Comparison of ENCODE assay signal across 8 cellular contexts in genomic region chr12:123389560-123390351, GRCh38. TPM values are rescaled to one million over a fixed set of nuclear protein-coding genes. Genes with fewer than 3 reads are reported as not detected.
DNase-seq lines count a peak whose midpoint lies in the region; ATAC-seq and TF ChIP-seq lines count a peak whose summit lies in the region.

No MANE protein-coding gene starts in this region.

- TF ChIP-seq POLR2A in HCT116 (IDR thresholded peaks at IDR 0.05; ENCODE audit: borderline replicate concordance, extremely low read depth, insufficient read depth, insufficient read length) = no peak

- no peaks in the 10 kb centered on the region for H4K20me1 ChIP-seq in HCT116 (ENCODE audit: insufficient read depth)

- peak overlapping the region; percentile 90 for H3K4me2 ChIP-seq in HCT116 (ENCODE audit: low read length)

- RAD21 ChIA-PET in HCT116 (lab: Charles Lee; ENCODE audit: low non-redundant PET in 1 of 2, low total read pairs in 2 of 2, uncharacterized antibody in 2 of 2, unreplicated experiment in 2 of 2) = no interaction called here

- TF ChIP-seq RAD21 in HCT116 (IDR thresholded peaks at IDR 0.05; ENCODE audit: low read depth) = no peak

- intact Hi-C loops in HCT116 (cut with micrococcal nuclease) = loop anchor here (5.0 kb wide), 1 partner anchor 193 kb away; the partner anchor contains the start of gene TMED2

- in situ Hi-C loops in brain microvascular endothelial cell (cut with HindIII; ENCODE audit: low pct_ligation_motif_present, low sequenced_read_pairs) = no loop called here

- H3K9me3 ChIP-seq in HCT116 (ENCODE audit: control insufficient read depth in 1 of 2, insufficient read depth in 1 of 2, low read depth in 1 of 2, low read length in 2 of 2) = no peaks in the 10 kb centered on the region

- peak overlapping the region; percentile 53 to 72 for H3K4me3 ChIP-seq in HCT116 (replicated peaks in 1 of 2; ENCODE audit: low read depth in 1 of 2, low read length in 2 of 2)
- peak overlapping the region; percentile 67 for H3K4me3 ChIP-seq in brain microvascular endothelial cell (ENCODE audit: low read depth, low read length)
- peak overlapping the region; percentile 58 for H3K4me3 ChIP-seq in kidney epithelial cell (ENCODE audit: low read depth, low read length)

- H3K79me2 ChIP-seq in HCT116 (ENCODE audit: insufficient read depth, low read length) = peaks cover 88% of the 10 kb centered on the region

- ATAC-seq in HCT116 = peak; percentile 47
- no peak for ATAC-seq in HG03571 (IDR thresholded peaks at IDR 0.05; ENCODE audit: unreplicated experiment)

- no TSS peak for BruUV-seq in HCT116 (replicated peaks; lab: Mats Ljungman, UMichigan)

- DNase-seq in ELR (ENCODE audit: low read depth) (peak; percentile 53), HCT116 (ENCODE audit: low read depth, low spot score) (no peak), SK-N-DZ (ENCODE audit: low spot score) (peak; percentile 38), brain microvascular endothelial cell (no peak), kidney epithelial cell (ENCODE audit: low read depth) (no peak), dedifferentiated amniotic fluid mesenchymal stem cell (ENCODE audit: extremely low spot score) (no peak)
- DNase-seq in stimulated activated CD4-positive, alpha-beta T cell treated with anti-CD3 and anti-CD28 coated beads, Interleukin-4, amount 100 ng/mL, for 4 hours = peak; percentile 10 to 39

- H2AFZ ChIP-seq in HCT116 (ENCODE audit: low read depth, low read length, poor library complexity, severe bottlenecking) = no peak overlapping the region

- H3K27ac ChIP-seq in HCT116 (ENCODE audit: low read depth, low read length) (peak overlapping the region; percentile 76), brain microvascular endothelial cell (peak overlapping the region; percentile 46)

- no peaks in the 10 kb centered on the region for H3K9me2 ChIP-seq in HCT116 (ENCODE audit: insufficient read depth)

- H3K27me3 ChIP-seq in HCT116 (ENCODE audit: insufficient read depth, low read length) (no peaks in the 10 kb centered on the region), brain microvascular endothelial cell (replicated peaks) (no peaks in the 10 kb centered on the region), kidney epithelial cell (ENCODE audit: control insufficient read depth, insufficient read depth, low read length) (no peaks in the 10 kb centered on the region)

- no peak for TF ChIP-seq CTCF in HCT116 (IDR thresholded peaks at IDR 0.05 in 2 of 3, conservative IDR thresholded peaks at IDR 0.05 in 1 of 3; ENCODE audit: borderline replicate concordance in 1 of 3, insufficient read depth in 1 of 3, low read depth in 2 of 3, low read length in 2 of 3)
- no peak for TF ChIP-seq CTCF in brain microvascular endothelial cell (IDR thresholded peaks at IDR 0.05; ENCODE audit: low read depth, low read length, missing control alignments)
- no peak for TF ChIP-seq CTCF in kidney epithelial cell (IDR thresholded peaks at IDR 0.05; ENCODE audit: insufficient read depth, low read length, poor library complexity, severe bottlenecking)

- peak overlapping the region; percentile 80 for H3K9ac ChIP-seq in HCT116 (ENCODE audit: low read length)

- H3K4me1 ChIP-seq in HCT116 (ENCODE audit: control insufficient read depth in 1 of 2, insufficient read depth in 2 of 2, low read length in 2 of 2) = peaks cover 16 to 31% of the 10 kb centered on the region in 2 experiments

- CTCF ChIA-PET in HCT116 (lab: Charles Lee) = no interaction called here

- peaks cover 20 to 38% of the 10 kb centered on the region in 2 experiments; a peak in 3 of 4 replicates for H3K36me3 ChIP-seq in HCT116 (ENCODE audit: control insufficient read depth in 1 of 2, insufficient read depth in 2 of 2, low read length in 2 of 2)
- peaks cover 40% of the 10 kb centered on the region for H3K36me3 ChIP-seq in brain microvascular endothelial cell (replicated peaks)
- no peaks in the 10 kb centered on the region for H3K36me3 ChIP-seq in kidney epithelial cell (ENCODE audit: control insufficient read depth, insufficient read depth, low read length)

- POLR2A ChIA-PET in HCT116 (lab: Charles Lee) = no interaction called here

TF ChIP-seq in HCT116, 20 proteins besides CTCF, POLR2A, EP300 and RAD21:
- TF ChIP-seq CBX3 (IDR thresholded peaks at IDR 0.05; ENCODE audit: low read depth) (no peak), TCF7L2 (IDR thresholded peaks at IDR 0.05; ENCODE audit: borderline replicate concordance, extremely low read depth, insufficient read depth, insufficient read length) (no peak), FOSL1 (IDR thresholded peaks at IDR 0.05; ENCODE audit: low read depth) (no peak), EZH2 (IDR thresholded peaks at IDR 0.05) (no peak), POLR2AphosphoS5 (IDR thresholded peaks at IDR 0.05; ENCODE audit: low read depth, low read length) (peak; percentile 48; the same call in 1 of the 2 replicates), ZFX (IDR thresholded peaks at IDR 0.05) (peak; percentile 82; the same call in 1 of the 2 replicates), SIN3A (IDR thresholded peaks at IDR 0.05; ENCODE audit: low read depth) (no peak), SRF (IDR thresholded peaks at IDR 0.05; ENCODE audit: low read depth) (no peak), REST (IDR thresholded peaks at IDR 0.05; ENCODE audit: low read depth) (no peak), ZBTB33 (IDR thresholded peaks at IDR 0.05; ENCODE audit: extremely low read depth, insufficient replicate concordance, low read length) (no peak), EZH2phosphoT487 (IDR thresholded peaks at IDR 0.05; ENCODE audit: borderline replicate concordance) (no peak), SP1 (IDR thresholded peaks at IDR 0.05; ENCODE audit: low read depth) (no peak), JUND (IDR thresholded peaks at IDR 0.05) (no peak)
- TF ChIP-seq, protein P1, sequence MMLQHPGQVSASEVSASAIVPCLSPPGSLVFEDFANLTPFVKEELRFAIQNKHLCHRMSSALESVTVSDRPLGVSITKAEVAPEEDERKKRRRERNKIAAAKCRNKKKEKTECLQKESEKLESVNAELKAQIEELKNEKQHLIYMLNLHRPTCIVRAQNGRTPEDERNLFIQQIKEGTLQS (IDR thresholded peaks at IDR 0.05) = no peak
- TF ChIP-seq, protein P2, sequence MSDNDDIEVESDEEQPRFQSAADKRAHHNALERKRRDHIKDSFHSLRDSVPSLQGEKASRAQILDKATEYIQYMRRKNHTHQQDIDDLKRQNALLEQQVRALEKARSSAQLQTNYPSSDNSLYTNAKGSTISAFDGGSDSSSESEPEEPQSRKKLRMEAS (IDR thresholded peaks at IDR 0.05) = no peak

RNA-seq across cellular contexts. Expression of gene KMT5A, which starts 5.8 kb away (rescaled TPM):
- total RNA-seq in HCT116 (2021; ENCODE audit: unreplicated experiment) (64.8 TPM), kidney epithelial cell (44.0 and 44.4 TPM in 2 replicates)
- polyA plus RNA-seq in HCT116 (2012) = 39.0 and 47.0 TPM in 2 replicates
- polyA plus RNA-seq in SK-N-DZ (2014; cell fraction: cytosol; rRNA removed) = 54.3 and 56.6 TPM in 2 replicates
- polyA plus RNA-seq in SK-N-DZ (2014; cell fraction: nucleus; rRNA removed) = 69.4 and 70.7 TPM in 2 replicates

RNA-seq across cellular contexts. Expression of gene SBNO1, which starts 25.1 kb away (rescaled TPM):
- total RNA-seq in HCT116 (2021; ENCODE audit: unreplicated experiment) (43.8 TPM), kidney epithelial cell (29.2 and 31.5 TPM in 2 replicates)
- 10.0 and 10.2 TPM in 2 replicates for polyA plus RNA-seq in HCT116 (2012)
- polyA plus RNA-seq in SK-N-DZ (2014; cell fraction: cytosol; rRNA removed) = 17.3 and 21.6 TPM in 2 replicates
- polyA plus RNA-seq in SK-N-DZ (2014; cell fraction: nucleus; rRNA removed) = 10.0 and 13.6 TPM in 2 replicates

RNA-seq across cellular contexts. Expression of gene RILPL2, which starts 46.7 kb away (rescaled TPM):
- total RNA-seq in HCT116 (2021; ENCODE audit: unreplicated experiment) (2.3 TPM), kidney epithelial cell (3.6 and 4.2 TPM in 2 replicates)
- polyA plus RNA-seq in HCT116 (2012) = 1.8 and 2.2 TPM in 2 replicates
- 1.9 and 2.9 TPM in 2 replicates for polyA plus RNA-seq in SK-N-DZ (2014; cell fraction: cytosol; rRNA removed)
- polyA plus RNA-seq in SK-N-DZ (2014; cell fraction: nucleus; rRNA removed) = 0.69 and 1.1 TPM in 2 replicates

Comparison
In these comparisons a context has a peak if more than half of its experiments do, and no peak if none do; other contexts are left out.
1. DNase-seq: peak in ELR (single experiment), SK-N-DZ (single experiment) and stimulated activated CD4-positive, alpha-beta T cell treated with anti-CD3 and anti-CD28 coated beads, Interleukin-4, amount 100 ng/mL, for 4 hours (2 of 2); none in HCT116 (single experiment), brain microvascular endothelial cell (single experiment), kidney epithelial cell (single experiment) and dedifferentiated amniotic fluid mesenchymal stem cell (single experiment).
2. Peak in every context shown above with its lines, with median percentiles within 50 percentile points of each other: H3K4me3 ChIP-seq.